8 cellular contexts compared by ENCODE assay signal in the genomic region with DNA sequence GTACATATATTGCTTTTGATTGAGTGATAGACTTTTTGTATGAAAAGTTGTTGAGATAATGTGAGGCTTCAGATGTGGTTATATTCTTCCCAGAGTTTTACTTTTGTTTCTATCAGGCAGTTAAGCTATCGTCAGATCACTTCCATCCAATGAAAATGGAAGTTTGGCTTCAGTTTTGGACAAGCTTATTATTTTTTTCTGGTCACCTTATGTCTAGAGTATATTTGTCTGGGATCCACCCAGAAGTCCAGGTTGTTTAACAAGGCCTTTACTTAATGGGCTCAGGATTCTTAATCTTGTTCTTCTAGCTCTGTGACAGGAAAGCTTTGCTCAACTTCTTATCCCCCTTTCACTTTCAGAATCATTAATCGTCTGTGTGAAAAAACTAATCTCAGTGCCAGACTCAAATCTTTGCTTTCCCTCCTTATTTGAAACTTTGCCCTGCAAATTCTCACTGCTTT.
DNase-seq lines count a peak whose midpoint lies in the region; ATAC-seq and TF ChIP-seq lines count a peak whose summit lies in the region.

No MANE protein-coding gene starts in this region.

- ATAC-seq in GM19463 (IDR thresholded peaks at IDR 0.05; ENCODE audit: unreplicated experiment) (peak; percentile 68), psoas muscle (peak in 1 of 4 donors; percentile 32)

- H3K36me3 Mint-ChIP-seq in CD14-positive monocyte (peaks cover 37 to 45% of the 10 kb centered on the region in 2 donors), IgD-negative memory B cell (peaks cover 17% of the 10 kb centered on the region)

- no peaks in the 10 kb centered on the region for H3K27me3 ChIP-seq in psoas muscle (ENCODE audit: insufficient read depth in 3 of 3, low read length in 2 of 3)

- no peak for DNase-seq in CD14-positive monocyte (ENCODE audit: low spot score)
- no peak for DNase-seq in epithelial cell of proximal tubule (ENCODE audit: low read depth)
- DNase-seq in psoas muscle, result no peak
- no peak for DNase-seq in COR-L47 (lab: John Stamatoyannopoulos, UW)
- DNase-seq in effector CD8-positive, alpha-beta T cell (lab: John Stamatoyannopoulos, UW), result no peak
- DNase-seq in NCI-H1105 treated with DMSO at 0.1 percent for 48 hours (lab: John Stamatoyannopoulos, UW), result no peak

- peak overlapping the region; percentile 42 for H3K27ac ChIP-seq in psoas muscle

- H3K27ac Mint-ChIP-seq in CD14-positive monocyte (peak overlapping the region in 6 of 7 donors; percentile 24 to 90 (median 66)), IgD-negative memory B cell (peak overlapping the region; percentile 65 to 96 (median 75))

- H3K36me3 ChIP-seq in psoas muscle (ENCODE audit: insufficient read depth in 1 of 2, low read depth in 1 of 2), result peaks cover 0 to 8% of the 10 kb centered on the region in 2 donors

- 27 to 40% (median 29%) methylated on average over 2 of the region's 2 CpGs for WGBS in psoas muscle, 3 donors

- peaks cover 18% of the 10 kb centered on the region for H3K4me1 Mint-ChIP-seq in CD14-positive monocyte
- peaks cover 13 to 21% (median 17%) of the 10 kb centered on the region in 3 donors for H3K4me1 Mint-ChIP-seq in IgD-negative memory B cell

- no peaks in the 10 kb centered on the region for H3K9me3 ChIP-seq in psoas muscle

- peaks cover 0 to 2% (median 0%) of the 10 kb centered on the region in 7 donors for H3K9me3 Mint-ChIP-seq in CD14-positive monocyte
- H3K9me3 Mint-ChIP-seq in IgD-negative memory B cell, result no peaks in the 10 kb centered on the region

- H3K27me3 Mint-ChIP-seq in CD14-positive monocyte (ENCODE audit: low read depth in 3 of 3), result no peaks in the 10 kb centered on the region
- no peaks in the 10 kb centered on the region for H3K27me3 Mint-ChIP-seq in IgD-negative memory B cell

- peak overlapping the region; percentile 51 to 80 for H3K4me3 Mint-ChIP-seq in CD14-positive monocyte
- H3K4me3 Mint-ChIP-seq in IgD-negative memory B cell, result peak overlapping the region; percentile 49 to 89 (median 80)

- intact Hi-C loops in CD14-positive monocyte (cut with micrococcal nuclease) (no loop called here), psoas muscle (cut with DNase I) (no loop called here)

- TF ChIP-seq CTCF in CD14-positive monocyte (IDR thresholded peaks at IDR 0.05), result no peak
- no peak for TF ChIP-seq CTCF in epithelial cell of proximal tubule (conservative IDR thresholded peaks at IDR 0.05; ENCODE audit: low read depth, low read length)
- no peak for TF ChIP-seq CTCF in psoas muscle (IDR thresholded peaks at IDR 0.05)

- peaks cover 5% of the 10 kb centered on the region for H3K4me1 ChIP-seq in psoas muscle

- H3K4me3 ChIP-seq in epithelial cell of proximal tubule (ENCODE audit: low read depth, low read length) (peak overlapping the region; percentile 41), psoas muscle (peak overlapping the region; percentile 46)
